In the genomic region with DNA sequence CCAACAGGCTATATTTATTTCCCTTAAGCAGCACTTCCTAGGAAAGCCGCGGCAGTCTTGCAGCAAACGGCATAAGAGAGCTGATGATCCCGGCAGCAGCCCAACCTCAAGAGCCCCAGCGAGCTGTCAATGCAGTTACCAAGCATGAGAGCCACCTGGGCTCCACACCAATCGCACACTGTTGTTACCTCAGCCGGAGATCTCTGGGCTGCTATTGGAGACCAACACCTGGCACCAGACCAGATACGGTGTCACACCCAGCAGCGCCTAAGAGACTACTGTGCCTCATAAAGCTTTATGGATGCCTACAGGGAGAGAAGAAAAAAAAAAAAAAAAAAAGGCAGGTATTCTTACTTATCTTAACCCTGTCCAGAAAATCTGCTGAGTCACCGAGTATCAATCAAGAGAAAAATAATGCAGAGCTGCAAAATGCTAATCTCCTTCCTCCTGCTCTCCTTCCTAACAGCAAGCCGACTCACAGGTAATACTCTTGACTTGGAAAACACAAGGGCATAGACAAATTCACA, we compare ENCODE assay signal across 8 cellular contexts. TPM values are rescaled to one million over a fixed set of nuclear protein-coding genes. Genes with fewer than 3 reads are reported as not detected.
DNase-seq lines count a peak whose midpoint lies in the region; ATAC-seq and TF ChIP-seq lines count a peak whose summit lies in the region.

No MANE protein-coding gene starts in this region.

- ATAC-seq in GM19452 (IDR thresholded peaks at IDR 0.05; ENCODE audit: unreplicated experiment) (no peak), HG03457 (IDR thresholded peaks at IDR 0.05; ENCODE audit: unreplicated experiment) (no peak)

- POLR2A ChIA-PET in GM10248 (lab: Yijun Ruan, JAX) = interaction anchor here (0.7 kb wide), 1 partner anchor 107 kb away, joined by 6 read pairs; no protein-coding TSS in a partner anchor

- no peaks in the 10 kb centered on the region for H3K9me3 ChIP-seq in GM23248 (ENCODE audit: low read depth)
- no peaks in the 10 kb centered on the region for H3K9me3 ChIP-seq in SK-N-MC (ENCODE audit: low read depth, low read length)
- no peaks in the 10 kb centered on the region for H3K9me3 ChIP-seq in fibroblast of lung (ENCODE audit: control insufficient read depth, insufficient read depth, low read depth, low read length)

- peaks cover 24% of the 10 kb centered on the region for H3K4me1 ChIP-seq in GM23248 (ENCODE audit: insufficient read depth)
- H3K4me1 ChIP-seq in fibroblast of lung (ENCODE audit: control insufficient read depth, extremely low read depth, insufficient read depth, low read length) = peaks cover 3% of the 10 kb centered on the region

- 74% methylated on average over 11 of the region's 11 CpGs for WGBS in GM23248 (ENCODE audit: low coverage in 1 of 2, low lambda C conversion rate in 2 of 2, missing lambda C conversion rate in 2 of 2), 2 experiments

- H3K9ac ChIP-seq in GM23248 (no peak overlapping the region), SK-N-MC (ENCODE audit: insufficient read length) (no peak overlapping the region), fibroblast of lung (ENCODE audit: insufficient read depth, low read length) (no peak overlapping the region)

- in situ Hi-C loops in GM23248 (cut with MboI) = no loop called here

- H3K36me3 ChIP-seq in GM23248 (ENCODE audit: low read depth) (0 out of 2 replicates have a peak, but pooled peaks cover 4% of the 10 kb centered on the region), SK-N-MC (ENCODE audit: insufficient read depth, low read length) (peaks cover 15% of the 10 kb centered on the region), fibroblast of lung (ENCODE audit: control insufficient read depth, insufficient read depth, low read length) (no peaks in the 10 kb centered on the region)

- no peak for TF ChIP-seq CTCF in GM10248 (IDR thresholded peaks at IDR 0.05; ENCODE audit: control extremely low read depth, extremely low read depth, low read depth, missing control alignments)
- TF ChIP-seq CTCF in fibroblast of lung (conservative IDR thresholded peaks at IDR 0.05 in 1 of 2, IDR thresholded peaks at IDR 0.05 in 1 of 2; ENCODE audit: low read depth in 1 of 2, low read length in 2 of 2) = no peak

- no peaks in the 10 kb centered on the region for H3K9me2 ChIP-seq in GM23248 (ENCODE audit: insufficient read depth)

- H3K27me3 ChIP-seq in GM23248 (replicated peaks; ENCODE audit: insufficient read depth) = no peaks in the 10 kb centered on the region
- no peaks in the 10 kb centered on the region for H3K27me3 ChIP-seq in fibroblast of lung (ENCODE audit: control insufficient read depth, insufficient read depth, low read length)

- H3K4me3 ChIP-seq in GM23248 (no peak overlapping the region), SK-N-MC (peak overlapping the region; percentile 34), fibroblast of lung (replicated peaks in 1 of 4; ENCODE audit: control extremely low read depth in 1 of 4, insufficient read depth in 1 of 4, low read depth in 3 of 4, low read length in 4 of 4) (no peak overlapping the region)

- H3K79me2 ChIP-seq in GM23248 (ENCODE audit: insufficient read depth) (peaks cover 40% of the 10 kb centered on the region), fibroblast of lung (ENCODE audit: control insufficient read depth, insufficient read depth, low read length) (peaks cover 2% of the 10 kb centered on the region)

- H3F3A ChIP-seq in GM23248 (ENCODE audit: insufficient read depth) = peaks cover 19% of the 10 kb centered on the region

- H2AFZ ChIP-seq in GM23248 (no peak overlapping the region), fibroblast of lung (ENCODE audit: low read length) (no peak overlapping the region)

- CTCF ChIA-PET in GM10248 (lab: Yijun Ruan, JAX) = interaction anchor here (1.0 to 4.9 kb wide), 8 partner anchors 9 to 244 kb away, joined by 3 to 23 read pairs (median 5); partner anchors contain the start of genes ABCC5 and EEF1AKMT4

- peak; percentile 51 for DNase-seq in GM10248 (ENCODE audit: extremely low spot score)
- peak; percentile 14 for DNase-seq in GM23248
- DNase-seq in NCI-H1048 (lab: John Stamatoyannopoulos, UW) = peak; percentile 78
- DNase-seq in SK-N-MC (ENCODE audit: low read depth, low spot score) = no peak
- DNase-seq in fibroblast of lung (ENCODE audit: low read depth in 2 of 2) = peak; percentile 35 to 64
- DNase-seq in non-pigmented ciliary epithelial cell (ENCODE audit: low read depth) = peak; percentile 38

- no peak overlapping the region for H3K27ac ChIP-seq in GM23248
- H3K27ac ChIP-seq in SK-N-MC = peak overlapping the region; percentile 53; the same call in 1 of the 2 replicates
- H3K27ac ChIP-seq in fibroblast of lung (ENCODE audit: insufficient read depth, low read length) = no peak overlapping the region

- H4K20me1 ChIP-seq in GM23248 (ENCODE audit: insufficient read depth) (no peaks in the 10 kb centered on the region), fibroblast of lung (ENCODE audit: control insufficient read depth, extremely low read depth, insufficient read depth, low read length) (no peaks in the 10 kb centered on the region)

- no peak overlapping the region for H3K4me2 ChIP-seq in GM23248 (ENCODE audit: unreplicated experiment)
- no peak overlapping the region for H3K4me2 ChIP-seq in fibroblast of lung (ENCODE audit: extremely low read depth, insufficient read depth, low read length)

RNA-seq across cellular contexts. Expression of gene ABCC5, which starts 11.6 kb away (rescaled TPM):
- 14.0 and 14.7 TPM in 2 replicates for total RNA-seq in GM23248 (2014; rRNA removed; shearing (Covaris generic))
- polyA plus RNA-seq in GM23248 (2016; fragmentation: Nextera tagmentation; extraction: Ambion mirVana) = 16.1 and 17.1 TPM in 2 replicates
- total RNA-seq in fibroblast of lung = 17.5 and 18.8 TPM in 2 replicates
- polyA plus RNA-seq in fibroblast of lung = 10.4 and 13.2 TPM in 2 replicates
- polyA plus RNA-seq in fibroblast of lung (2012) = 6.5 and 8.4 TPM in 2 replicates
- polyA minus RNA-seq in fibroblast of lung (ENCODE audit: low replicate concordance) = 9.6 and 11.6 TPM in 2 replicates

RNA-seq across cellular contexts. Expression of gene HTR3D, which starts 25.5 kb away (rescaled TPM):
- not detected in 2 replicates for total RNA-seq in GM23248 (2014; rRNA removed; shearing (Covaris generic))
- polyA plus RNA-seq in GM23248 (2016; fragmentation: Nextera tagmentation; extraction: Ambion mirVana) (not detected in 2 replicates), fibroblast of lung (not detected in 2 replicates)
- total RNA-seq in fibroblast of lung = not detected in 2 replicates
- polyA plus RNA-seq in fibroblast of lung (2012) = not detected in 2 replicates
- polyA minus RNA-seq in fibroblast of lung (ENCODE audit: low replicate concordance) = not detected in 2 replicates

RNA-seq across cellular contexts. Expression of gene HTR3C, which starts 46.8 kb away (rescaled TPM):
- not detected in 2 replicates for total RNA-seq in GM23248 (2014; rRNA removed; shearing (Covaris generic))
- polyA plus RNA-seq in GM23248 (2016; fragmentation: Nextera tagmentation; extraction: Ambion mirVana) (not detected in 2 replicates), fibroblast of lung (not detected in 2 replicates)
- total RNA-seq in fibroblast of lung = not detected in 2 replicates
- not detected in 2 replicates for polyA plus RNA-seq in fibroblast of lung (2012)
- polyA minus RNA-seq in fibroblast of lung (ENCODE audit: low replicate concordance) = not detected in 2 replicates
